8 cellular contexts compared by ENCODE assay signal in genomic region chr10:110746254-110746826, GRCh38.
DNase-seq lines count a peak whose midpoint lies in the region; ATAC-seq lines count a peak whose summit lies in the region.

No MANE protein-coding gene starts in this region.

- DNase-seq in GM04504 (ENCODE audit: low read depth), result peak; percentile 47
- peak; percentile 69 for DNase-seq in NCI-H2227 (lab: John Stamatoyannopoulos, UW; ENCODE audit: unreplicated experiment)
- peak; percentile 45 to 48 for DNase-seq in activated CD4-positive, alpha-beta T cell treated with anti-CD3 and anti-CD28 coated beads for 4 hours
- DNase-seq in effector CD8-positive, alpha-beta T cell (lab: John Stamatoyannopoulos, UW), result peak; percentile 20
- peak; percentile 76 to 85 for DNase-seq in lung microvascular endothelial cell (ENCODE audit: low read depth in 2 of 2)
- peak; percentile 59 for DNase-seq in stimulated activated naive CD8-positive, alpha-beta T cell treated with anti-CD3 and anti-CD28 coated beads, Interleukin-15, Interleukin-2, amounts not matched to agents 100 U/mL and 50 U/mL, for 24 hours

- peak; percentile 46 for ATAC-seq in HG02678 (IDR thresholded peaks at IDR 0.05; ENCODE audit: unreplicated experiment)
- ATAC-seq in stimulated activated naive CD8-positive, alpha-beta T cell treated with anti-CD3 and anti-CD28 coated beads, Interleukin-15, Interleukin-2, amounts not matched to agents 100 U/mL and 50 U/mL, for 24 hours, result no peak
- ATAC-seq in GM18502 (IDR thresholded peaks at IDR 0.05; ENCODE audit: poor library complexity, unreplicated experiment), result no peak

Comparison
In these comparisons a context has a peak if more than half of its experiments do, and no peak if none do; other contexts are left out.
1. DNase-seq: peak in every context shown above with its lines; median percentile 80 in lung microvascular endothelial cell; 69 in NCI-H2227; 59 in stimulated activated naive CD8-positive, alpha-beta T cell treated with anti-CD3 and anti-CD28 coated beads, Interleukin-15, Interleukin-2, amounts not matched to agents 100 U/mL and 50 U/mL, for 24 hours; 47 in GM04504; 46 in activated CD4-positive, alpha-beta T cell treated with anti-CD3 and anti-CD28 coated beads for 4 hours; 20 in effector CD8-positive, alpha-beta T cell.